ENCODE assay signal across 13 cellular contexts in genomic region chr11:12089473-12089872, GRCh38. TPM values are rescaled to one million over a fixed set of nuclear protein-coding genes. Genes with fewer than 3 reads are reported as not detected.
DNase-seq lines count a peak whose midpoint lies in the region; ATAC-seq lines count a peak whose summit lies in the region.
"Had no signal": no experiment of that assay in that cellular context is flagged by ENCODE, and none has a peak within 500 bp of the region (broad histone marks: within the 10 kb centered on the region; RNA-seq: fewer than 3 reads in every experiment).

No MANE protein-coding gene starts in this region.

- DNase-seq in Daoy (ENCODE audit: low read depth), result peak; percentile 63
- no peak for DNase-seq in activated T-helper 1 cell treated with anti-CD3 and anti-CD28 coated beads, Interleukin-12 subunit alpha, Interleukin-12 subunit beta, Interleukin-2, Interleukin-4 antibody, amounts not matched to agents 30 ng/mL and 10 ng/mL and 1 ng/mL, durations not matched to agents 14 hours and 24 hours and 36 hours (ENCODE audit: low spot score)
- peak; percentile 43 for DNase-seq in iris pigment epithelial cell (ENCODE audit: low read depth)
- no peak for DNase-seq in HuH-7.5 (ENCODE audit: low spot score)
- DNase-seq in activated CD4-positive, CD25-positive, alpha-beta regulatory T cell (lab: John Stamatoyannopoulos, UW), result no peak
- DNase-seq: effector memory CD8-positive, alpha-beta T cell; NCI-H1105; NCI-H774; T-helper 9 cell had no signal

- no peak for ATAC-seq in HG02623 (IDR thresholded peaks at IDR 0.05; ENCODE audit: unreplicated experiment)
- no peak for ATAC-seq in HG02571 (IDR thresholded peaks at IDR 0.05; ENCODE audit: unreplicated experiment)
- ATAC-seq: effector memory CD8-positive, alpha-beta T cell had no signal

- peaks cover 4% of the 10 kb centered on the region for H3K36me3 Mint-ChIP-seq in activated T-helper 1 cell treated with anti-CD3 and anti-CD28 coated beads, Interleukin-12 subunit alpha, Interleukin-12 subunit beta, Interleukin-2, Interleukin-4 antibody, amounts not matched to agents 30 ng/mL and 10 ng/mL and 1 ng/mL, durations not matched to agents 14 hours and 24 hours and 36 hours (ENCODE audit: low read depth)

- H3K27me3 Mint-ChIP-seq in activated T-helper 1 cell treated with anti-CD3 and anti-CD28 coated beads, Interleukin-12 subunit alpha, Interleukin-12 subunit beta, Interleukin-2, Interleukin-4 antibody, amounts not matched to agents 30 ng/mL and 10 ng/mL and 1 ng/mL, durations not matched to agents 14 hours and 24 hours and 36 hours (ENCODE audit: insufficient read depth), result peaks cover 1% of the 10 kb centered on the region
- H3K27me3 Mint-ChIP-seq: effector memory CD8-positive, alpha-beta T cell had no signal

- no peaks in the 10 kb centered on the region for H3K79me2 ChIP-seq in ACC112 (ENCODE audit: control insufficient read depth, insufficient read depth, low read length, unreplicated experiment)

- H2AFZ ChIP-seq in ACC112 (ENCODE audit: low read length, unreplicated experiment), result no peak overlapping the region

- peak overlapping the region; percentile 2 for H3K4me3 Mint-ChIP-seq in activated T-helper 1 cell treated with anti-CD3 and anti-CD28 coated beads, Interleukin-12 subunit alpha, Interleukin-12 subunit beta, Interleukin-2, Interleukin-4 antibody, amounts not matched to agents 30 ng/mL and 10 ng/mL and 1 ng/mL, durations not matched to agents 14 hours and 24 hours and 36 hours
- H3K4me3 Mint-ChIP-seq: neural crest cell had no signal

- H3K4me1 Mint-ChIP-seq in activated T-helper 1 cell treated with anti-CD3 and anti-CD28 coated beads, Interleukin-12 subunit alpha, Interleukin-12 subunit beta, Interleukin-2, Interleukin-4 antibody, amounts not matched to agents 30 ng/mL and 10 ng/mL and 1 ng/mL, durations not matched to agents 14 hours and 24 hours and 36 hours (ENCODE audit: low read depth), result peaks cover 72% of the 10 kb centered on the region

- H3K4me1 ChIP-seq in ACC112 (ENCODE audit: control insufficient read depth, insufficient read depth, low read length, unreplicated experiment), result peaks cover 59% of the 10 kb centered on the region

- peak overlapping the region; percentile 67 for H3K27ac Mint-ChIP-seq in activated T-helper 1 cell treated with anti-CD3 and anti-CD28 coated beads, Interleukin-12 subunit alpha, Interleukin-12 subunit beta, Interleukin-2, Interleukin-4 antibody, amounts not matched to agents 30 ng/mL and 10 ng/mL and 1 ng/mL, durations not matched to agents 14 hours and 24 hours and 36 hours

- H3K4me3 ChIP-seq in ACC112 (ENCODE audit: low read depth, low read length), result no peak overlapping the region

- no peaks in the 10 kb centered on the region for H3K9me3 Mint-ChIP-seq in activated T-helper 1 cell treated with anti-CD3 and anti-CD28 coated beads, Interleukin-12 subunit alpha, Interleukin-12 subunit beta, Interleukin-2, Interleukin-4 antibody, amounts not matched to agents 30 ng/mL and 10 ng/mL and 1 ng/mL, durations not matched to agents 14 hours and 24 hours and 36 hours
- H3K9me3 Mint-ChIP-seq: effector memory CD8-positive, alpha-beta T cell; neural crest cell had no signal

- H3K36me3 ChIP-seq in ACC112 (ENCODE audit: insufficient read depth, low read length), result no peaks in the 10 kb centered on the region

- intact Hi-C loops in activated T-helper 1 cell treated with anti-CD3 and anti-CD28 coated beads, Interleukin-12 subunit alpha, Interleukin-12 subunit beta, Interleukin-2, Interleukin-4 antibody, amounts not matched to agents 30 ng/mL and 10 ng/mL and 1 ng/mL, durations not matched to agents 14 hours and 24 hours and 36 hours (cut with micrococcal nuclease), result no loop called here

- H3K27ac ChIP-seq in ACC112 (ENCODE audit: low read depth, low read length), result peak overlapping the region; percentile 99

- H3K27me3 ChIP-seq in ACC112 (ENCODE audit: insufficient read depth, low read length), result no peaks in the 10 kb centered on the region

RNA-seq across cellular contexts. Expression of gene MICAL2, which starts 20.9 kb away (rescaled TPM):
- 135 and 178 TPM in 2 replicates for total RNA-seq in Daoy (2014; rRNA removed; shearing (Covaris generic))
- 595 and 619 TPM in 2 replicates for total RNA-seq in activated T-helper 1 cell treated with anti-CD3 and anti-CD28 coated beads, Interleukin-12 subunit alpha, Interleukin-12 subunit beta, Interleukin-2, Interleukin-4 antibody, amounts not matched to agents 30 ng/mL and 10 ng/mL and 1 ng/mL, durations not matched to agents 14 hours and 24 hours and 36 hours

Comparison
In these comparisons a context has a peak if more than half of its experiments do, and no peak if none do; other contexts are left out.
1. DNase-seq: peak in Daoy (single experiment) and iris pigment epithelial cell (single experiment); none in activated T-helper 1 cell treated with anti-CD3 and anti-CD28 coated beads, Interleukin-12 subunit alpha, Interleukin-12 subunit beta, Interleukin-2, Interleukin-4 antibody, amounts not matched to agents 30 ng/mL and 10 ng/mL and 1 ng/mL, durations not matched to agents 14 hours and 24 hours and 36 hours (single experiment), HuH-7.5 (single experiment) and activated CD4-positive, CD25-positive, alpha-beta regulatory T cell (0 of 4).